Comparison of ENCODE assay signal across 19 cellular contexts in genomic region chr1:186076006-186076405, GRCh38.
DNase-seq lines count a peak whose midpoint lies in the region; ATAC-seq and TF ChIP-seq lines count a peak whose summit lies in the region.
"Had no signal": no experiment of that assay in that cellular context is flagged by ENCODE, and none has a peak within 500 bp of the region (broad histone marks: within the 10 kb centered on the region; RNA-seq: fewer than 3 reads in every experiment).

No MANE protein-coding gene starts in this region.

- no TSS peak for BruUV-seq in PC-3 (replicated peaks; lab: Mats Ljungman, UMichigan)

- H2BK5ac ChIP-seq in trophoblast cell (ENCODE audit: low read depth, low read length, poor library complexity) (no peak overlapping the region), mesendoderm (ENCODE audit: low read length) (no peak overlapping the region)

- no peak overlapping the region for H3K18ac ChIP-seq in trophoblast cell (ENCODE audit: low read length)
- no peak overlapping the region for H3K18ac ChIP-seq in mesendoderm (ENCODE audit: low read length)

- POLR2A ChIA-PET in PC-3 (lab: Charles Lee; ENCODE audit: unreplicated experiment), result no interaction called here

- H3K27me3 ChIP-seq in adipocyte (replicated peaks; ENCODE audit: control insufficient read depth, insufficient read depth, low read length) (no peaks in the 10 kb centered on the region), gastroesophageal sphincter (no peaks in the 10 kb centered on the region), thyroid gland (no peaks in the 10 kb centered on the region), PC-3 (ENCODE audit: low read length) (no peaks in the 10 kb centered on the region), trophoblast cell (ENCODE audit: insufficient read depth, low read length) (no peaks in the 10 kb centered on the region), mesendoderm (ENCODE audit: insufficient read depth, low read length, poor library complexity) (no peaks in the 10 kb centered on the region)
- H3K27me3 ChIP-seq: SJCRH30 had no signal

- H3K9me2 ChIP-seq in PC-3 (replicated peaks; ENCODE audit: low read length), result no peaks in the 10 kb centered on the region

- WGBS in gastroesophageal sphincter (ENCODE audit: low coverage in 1 of 2), 2 donors, result 31 to 37% methylated on average over 3 to 4 of the region's 4 CpGs
- 17 to 19% methylated on average over 4 of the region's 4 CpGs for WGBS in thyroid gland, 2 donors
- no CpG with 5 or more reads among the region's 4 CpGs for WGBS in trophoblast cell (ENCODE audit: extremely low coverage, insufficient coverage, insufficient read length)
- no CpG with 5 or more reads among the region's 4 CpGs for WGBS in mesendoderm (ENCODE audit: extremely low coverage, insufficient coverage, low lambda C conversion rate)

- no peak overlapping the region for H2BK12ac ChIP-seq in trophoblast cell (ENCODE audit: low read length)

- H3K9me3 ChIP-seq in adipocyte (ENCODE audit: control insufficient read depth, low read length) (no peaks in the 10 kb centered on the region), gastroesophageal sphincter (no peaks in the 10 kb centered on the region), thyroid gland (no peaks in the 10 kb centered on the region), PC-3 (ENCODE audit: low read length) (no peaks in the 10 kb centered on the region), trophoblast cell (ENCODE audit: insufficient read depth, low read depth, low read length) (no peaks in the 10 kb centered on the region)
- H3K9me3 ChIP-seq: A549, BE2C, SJCRH30 had no signal

- DNase-seq in AG09319 (ENCODE audit: extremely low read depth, low read depth), result peak; percentile 43
- no peak for DNase-seq in adipocyte (ENCODE audit: low read depth)
- DNase-seq in thyroid gland, result peak; percentile 18 to 50
- DNase-seq in PC-3, result no peak
- no peak for DNase-seq in trophoblast cell
- DNase-seq in mesendoderm, result no peak
- DNase-seq: BE2C; CD4-positive, alpha-beta T cell; DMS53; H7; NCI-H1105 treated with DMSO at 0.1 percent for 48 hours; NCI-H187; NCI-H446; NCI-H748 treated with DMSO at 0.1 percent for 48 hours; SJCRH30 had no signal

- H4K20me1 ChIP-seq in PC-3 (ENCODE audit: low read length), result no peaks in the 10 kb centered on the region

- no peak overlapping the region for H4K5ac ChIP-seq in mesendoderm (ENCODE audit: low read length)

- H3K23ac ChIP-seq in trophoblast cell (ENCODE audit: low read length), result no peak overlapping the region
- no peak overlapping the region for H3K23ac ChIP-seq in mesendoderm (ENCODE audit: low read length)

- no peaks in the 10 kb centered on the region for H3K79me1 ChIP-seq in trophoblast cell (ENCODE audit: low read length)
- H3K79me1 ChIP-seq in mesendoderm (ENCODE audit: low read length), result no peaks in the 10 kb centered on the region

- no peak overlapping the region for H3K14ac ChIP-seq in trophoblast cell (ENCODE audit: low read length)

- no peaks in the 10 kb centered on the region for H3F3A ChIP-seq in PC-3 (ENCODE audit: low read length, unreplicated experiment)

- intact Hi-C loops in thyroid gland (cut with DNase I), result no loop called here
- intact Hi-C loops in PC-3 (cut with micrococcal nuclease), result no loop called here

- H3K79me2 ChIP-seq in PC-3 (ENCODE audit: low read length), result no peaks in the 10 kb centered on the region
- no peaks in the 10 kb centered on the region for H3K79me2 ChIP-seq in trophoblast cell (ENCODE audit: control insufficient read depth, insufficient read depth, low read length, poor library complexity)
- no peaks in the 10 kb centered on the region for H3K79me2 ChIP-seq in mesendoderm (ENCODE audit: control insufficient read depth, insufficient read depth, low read length)

- no peak overlapping the region for H2AK5ac ChIP-seq in trophoblast cell (ENCODE audit: low read length)
- no peak overlapping the region for H2AK5ac ChIP-seq in mesendoderm (ENCODE audit: low read length)

- H3K9ac ChIP-seq in adipocyte (ENCODE audit: low read length) (no peak overlapping the region), PC-3 (ENCODE audit: low read length) (no peak overlapping the region), trophoblast cell (ENCODE audit: low read length) (no peak overlapping the region), mesendoderm (ENCODE audit: low read length) (no peak overlapping the region)

- H3K4me3 ChIP-seq in adipocyte (ENCODE audit: low read length), result peak overlapping the region; percentile 71
- no peak overlapping the region for H3K4me3 ChIP-seq in gastroesophageal sphincter
- no peak overlapping the region for H3K4me3 ChIP-seq in thyroid gland (replicated peaks in 1 of 3)
- no peak overlapping the region for H3K4me3 ChIP-seq in PC-3 (ENCODE audit: low read length)
- H3K4me3 ChIP-seq in trophoblast cell (ENCODE audit: low read depth, low read length), result no peak overlapping the region
- H3K4me3 ChIP-seq in mesendoderm (ENCODE audit: low read length), result no peak overlapping the region
- H3K4me3 ChIP-seq: A549, SJCRH30 had no signal

- H3K56ac ChIP-seq in mesendoderm (ENCODE audit: low read length), result no peak overlapping the region

- H4K8ac ChIP-seq in trophoblast cell (ENCODE audit: low read depth, low read length), result no peak overlapping the region
- H4K8ac ChIP-seq in mesendoderm (ENCODE audit: low read depth, low read length), result no peak overlapping the region

- TF ChIP-seq EP300 in gastroesophageal sphincter (IDR thresholded peaks at IDR 0.05), result no peak

- H2AFZ ChIP-seq in PC-3 (ENCODE audit: low read length) (no peak overlapping the region), trophoblast cell (ENCODE audit: insufficient read depth, low read length, poor library complexity) (no peak overlapping the region)

- no peak overlapping the region for H2BK15ac ChIP-seq in mesendoderm (replicated peaks; ENCODE audit: low read depth)

- H2BK120ac ChIP-seq in trophoblast cell (ENCODE audit: insufficient read depth, low read length, poor library complexity), result no peak overlapping the region
- no peak overlapping the region for H2BK120ac ChIP-seq in mesendoderm (ENCODE audit: low read depth, low read length)

- no peak overlapping the region for H3K4ac ChIP-seq in trophoblast cell (ENCODE audit: low read depth, low read length)
- no peak overlapping the region for H3K4ac ChIP-seq in mesendoderm (ENCODE audit: low read depth, low read length)

- TF ChIP-seq POLR2A in gastroesophageal sphincter (IDR thresholded peaks at IDR 0.05) (no peak), thyroid gland (IDR thresholded peaks at IDR 0.05) (no peak)

- no peak overlapping the region for H4K12ac ChIP-seq in trophoblast cell (ENCODE audit: low read depth, low read length)

- CTCF ChIA-PET in PC-3 (lab: Charles Lee), result no interaction called here

- ATAC-seq in gastroesophageal sphincter, result peak; percentile 81
- ATAC-seq in HG02798 (IDR thresholded peaks at IDR 0.05; ENCODE audit: poor library complexity, unreplicated experiment), result no peak
- no peak for ATAC-seq in PC-3
- ATAC-seq: A549 had no signal

- no peak for TF ChIP-seq CTCF in AG09319 (IDR thresholded peaks at IDR 0.05; ENCODE audit: low read depth, low read length)
- no peak for TF ChIP-seq CTCF in gastroesophageal sphincter (IDR thresholded peaks at IDR 0.05)
- TF ChIP-seq CTCF in thyroid gland (IDR thresholded peaks at IDR 0.05), result no peak
- no peak for TF ChIP-seq CTCF in PC-3 (conservative IDR thresholded peaks at IDR 0.05; ENCODE audit: low read depth, low read length)

- H3K27ac ChIP-seq in gastroesophageal sphincter (peak overlapping the region in 2 of 4 donors; percentile 65 to 68), thyroid gland (peak overlapping the region; percentile 23 to 37 (median 26)), PC-3 (ENCODE audit: low read length) (no peak overlapping the region), trophoblast cell (ENCODE audit: low read depth, low read length) (no peak overlapping the region), mesendoderm (ENCODE audit: low read depth, low read length) (no peak overlapping the region)
- H3K27ac ChIP-seq: A549, RWPE1, SJCRH30 had no signal

- H3K4me1 ChIP-seq in adipocyte (ENCODE audit: control insufficient read depth, insufficient read depth, low read length), result peaks cover 17% of the 10 kb centered on the region
- peaks cover 0 to 16% (median 0%) of the 10 kb centered on the region in 3 donors for H3K4me1 ChIP-seq in gastroesophageal sphincter
- H3K4me1 ChIP-seq in thyroid gland, result peaks cover 6 to 11% of the 10 kb centered on the region in 2 donors
- 0 out of 2 replicates have a peak, but pooled peaks cover 11% of the 10 kb centered on the region for H3K4me1 ChIP-seq in PC-3 (ENCODE audit: insufficient read depth, low read length)
- no peaks in the 10 kb centered on the region for H3K4me1 ChIP-seq in trophoblast cell (ENCODE audit: control insufficient read depth in 1 of 2, insufficient read depth in 2 of 2, low read length in 2 of 2)
- no peaks in the 10 kb centered on the region for H3K4me1 ChIP-seq in mesendoderm (ENCODE audit: control insufficient read depth, low read depth, low read length)
- H3K4me1 ChIP-seq: A549, SJCRH30 had no signal

- H4K91ac ChIP-seq in trophoblast cell (ENCODE audit: low read depth, low read length), result no peak overlapping the region

- H3K36me3 ChIP-seq in adipocyte (ENCODE audit: control insufficient read depth, insufficient read depth, low read length, severe bottlenecking), result no peaks in the 10 kb centered on the region
- peaks cover 0 to 40% of the 10 kb centered on the region in 2 donors for H3K36me3 ChIP-seq in gastroesophageal sphincter
- H3K36me3 ChIP-seq in thyroid gland, result no peaks in the 10 kb centered on the region
- H3K36me3 ChIP-seq in PC-3 (ENCODE audit: low read depth, low read length), result no peaks in the 10 kb centered on the region
- H3K36me3 ChIP-seq in trophoblast cell (ENCODE audit: control insufficient read depth in 1 of 2, insufficient read depth in 2 of 2, low read length in 2 of 2), result no peaks in the 10 kb centered on the region
- H3K36me3 ChIP-seq in mesendoderm (ENCODE audit: control insufficient read depth, insufficient read depth, low read length), result no peaks in the 10 kb centered on the region
- H3K36me3 ChIP-seq: BE2C had no signal

- no peak overlapping the region for H3K4me2 ChIP-seq in PC-3 (ENCODE audit: low read length)
- no peak overlapping the region for H3K4me2 ChIP-seq in trophoblast cell (ENCODE audit: low read length)
- no peak overlapping the region for H3K4me2 ChIP-seq in mesendoderm (ENCODE audit: low read length)
- H3K4me2 ChIP-seq: A549 had no signal

Comparison
In these comparisons a context has a peak if more than half of its experiments do, and no peak if none do; other contexts are left out.
1. DNase-seq: peak in AG09319 (single experiment) and thyroid gland (2 of 2); none in adipocyte (single experiment), PC-3 (single experiment), trophoblast cell (0 of 2) and mesendoderm (single experiment).
2. H3K27ac ChIP-seq: peak in thyroid gland (3 of 3); none in PC-3 (single experiment), trophoblast cell (single experiment) and mesendoderm (single experiment).